In genomic region chr20:44856847-44857448, GRCh38 we compare ENCODE assay signal across 20 cellular contexts. TPM values are rescaled to one million over a fixed set of nuclear protein-coding genes. Genes with fewer than 3 reads are reported as not detected.
DNase-seq lines count a peak whose midpoint lies in the region; ATAC-seq and TF ChIP-seq lines count a peak whose summit lies in the region.
"Had no signal": no experiment of that assay in that cellular context is flagged by ENCODE, and none has a peak within 500 bp of the region (broad histone marks: within the 10 kb centered on the region; RNA-seq: fewer than 3 reads in every experiment).

No MANE protein-coding gene starts in this region.

- no peak overlapping the region for H3K9ac ChIP-seq in IMR-90 (ENCODE audit: low read depth, low read length)
- H3K9ac ChIP-seq: KMS-11 had no signal

- H3K27ac ChIP-seq in IMR-90 (ENCODE audit: insufficient read depth, low read length) (no peak overlapping the region), stomach (peak overlapping the region; percentile 16 to 73 (median 46))
- H3K27ac ChIP-seq: dorsolateral prefrontal cortex, KMS-11, skin epidermis had no signal

- no peaks in the 10 kb centered on the region for H3K9me1 ChIP-seq in IMR-90 (ENCODE audit: insufficient read depth, low read length)

- H3K4me3 ChIP-seq in IMR-90 (ENCODE audit: insufficient read depth, low read depth, low read length): no peak overlapping the region
- no peak overlapping the region for H3K4me3 ChIP-seq in stomach
- H3K4me3 ChIP-seq: dorsolateral prefrontal cortex, lung, skin epidermis had no signal

- intact Hi-C loops in IMR-90 (cut with micrococcal nuclease) (no loop called here), stomach (cut with DNase I; ENCODE audit: low total_unique reads) (no loop called here)

- no peak overlapping the region for H4K8ac ChIP-seq in IMR-90 (ENCODE audit: low read depth in 2 of 2, low read length in 2 of 2)

- no peak overlapping the region for H4K91ac ChIP-seq in IMR-90 (ENCODE audit: insufficient read depth, low read depth, low read length)

- H3K4me2 ChIP-seq in IMR-90 (ENCODE audit: low read depth, low read length): no peak overlapping the region
- H3K4me2 ChIP-seq: KMS-11 had no signal

- dilution Hi-C loops in IMR-90 (cut with HindIII; ENCODE audit: low sequenced_read_pairs, unreplicated experiment): no loop called here

- TF ChIP-seq CTCF in IMR-90 (conservative IDR thresholded peaks at IDR 0.05; ENCODE audit: low read depth, low read length): no peak
- no peak for TF ChIP-seq CTCF in stomach (IDR thresholded peaks at IDR 0.05)
- TF ChIP-seq CTCF in GM20000 (IDR thresholded peaks at IDR 0.05; ENCODE audit: extremely low read depth, missing control alignments): no peak

- TF ChIP-seq RAD21 in IMR-90 (IDR thresholded peaks at IDR 0.05; ENCODE audit: low read length): no peak

- H3K27ac Mint-ChIP-seq in activated T-cell treated with anti-CD3 and anti-CD28 coated beads, Interleukin-2, amount 50 U/mL, for 24 hours: peak overlapping the region; percentile 23
- H3K27ac Mint-ChIP-seq: activated CD4-positive, alpha-beta memory T cell treated with anti-CD3 and anti-CD28 coated beads for 36 hours had no signal

- H3K27me3 ChIP-seq in IMR-90 (ENCODE audit: control insufficient read depth, insufficient read depth, low read length): peaks cover 2% of the 10 kb centered on the region
- no peaks in the 10 kb centered on the region for H3K27me3 ChIP-seq in stomach
- H3K27me3 ChIP-seq: dorsolateral prefrontal cortex had no signal

- H2AFZ ChIP-seq in IMR-90 (replicated peaks; ENCODE audit: low read length, poor library complexity): no peak overlapping the region

- H2BK15ac ChIP-seq in IMR-90 (ENCODE audit: low read depth, low read length): no peak overlapping the region

- CTCF ChIA-PET in IMR-90 (lab: Yijun Ruan, JAX): no interaction called here

- H3K79me1 ChIP-seq in IMR-90 (ENCODE audit: low read depth in 1 of 2, low read length in 2 of 2): no peaks in the 10 kb centered on the region

- H3K36me3 Mint-ChIP-seq in activated T-cell treated with anti-CD3 and anti-CD28 coated beads, Interleukin-2, amount 50 U/mL, for 24 hours (ENCODE audit: low read depth): no peaks in the 10 kb centered on the region
- H3K36me3 Mint-ChIP-seq: activated CD4-positive, alpha-beta memory T cell treated with anti-CD3 and anti-CD28 coated beads for 36 hours; naive thymus-derived CD8-positive, alpha-beta T cell had no signal

- no peak overlapping the region for H2BK120ac ChIP-seq in IMR-90 (ENCODE audit: low read depth, low read length)

- H3K14ac ChIP-seq in IMR-90 (replicated peaks; ENCODE audit: low read depth, low read length): no peak overlapping the region

- H3K27me3 Mint-ChIP-seq in activated T-cell treated with anti-CD3 and anti-CD28 coated beads, Interleukin-2, amount 50 U/mL, for 24 hours: no peaks in the 10 kb centered on the region

- peaks cover 9% of the 10 kb centered on the region for H3K4me1 Mint-ChIP-seq in activated T-cell treated with anti-CD3 and anti-CD28 coated beads, Interleukin-2, amount 50 U/mL, for 24 hours (ENCODE audit: low read depth)

- DNase-seq in activated T-cell treated with anti-CD3 and anti-CD28 coated beads, Interleukin-2, amount 50 U/mL, for 24 hours: no peak
- DNase-seq in activated T-cell treated with anti-CD3 and anti-CD28 coated beads, Interleukin-2, amount 50 U/mL, for 1 hour: no peak
- DNase-seq in IMR-90: peak; percentile 5
- peak; percentile 41 for DNase-seq in SK-N-DZ (ENCODE audit: low spot score)
- no peak for DNase-seq in stomach
- no peak for DNase-seq in GM20000 (ENCODE audit: low spot score)
- DNase-seq: activated CD4-positive, alpha-beta memory T cell treated with anti-CD3 and anti-CD28 coated beads for 36 hours; dorsolateral prefrontal cortex; naive thymus-derived CD8-positive, alpha-beta T cell; NCI-H1436 treated with DMSO at 0.1 percent for 48 hours; NCI-H446 treated with DMSO at 0.1 percent for 48 hours; posterior cingulate gyrus; stimulated activated CD4-positive, alpha-beta T cell treated with anti-CD3 and anti-CD28 coated beads, Interleukin-4, amount 100 ng/mL, for 4 hours; stimulated activated CD8-positive, alpha-beta memory T cell treated with anti-CD3 and anti-CD28 coated beads, Interleukin-4, amount 100 ng/mL, for 48 hours had no signal

- no peaks in the 10 kb centered on the region for H4K20me1 ChIP-seq in IMR-90 (ENCODE audit: insufficient read depth, low read length)

- TF ChIP-seq EP300 in stomach (IDR thresholded peaks at IDR 0.05): no peak

- no TSS peak for BruUV-seq in IMR-90 (replicated peaks; lab: Mats Ljungman, UMichigan)

- no peak overlapping the region for H3K56ac ChIP-seq in IMR-90 (ENCODE audit: extremely low read depth, insufficient read depth, low read length)

- no peak overlapping the region for H2AK9ac ChIP-seq in IMR-90 (replicated peaks; ENCODE audit: low read depth, low read length, poor library complexity)

- H3K4ac ChIP-seq in IMR-90 (ENCODE audit: low read depth, low read length): no peak overlapping the region

- H2BK20ac ChIP-seq in IMR-90 (ENCODE audit: low read depth, low read length): no peak overlapping the region

- POLR2A ChIA-PET in IMR-90 (lab: Charles Lee; ENCODE audit: unreplicated experiment): no interaction called here

- H2BK5ac ChIP-seq in IMR-90 (ENCODE audit: low read depth, low read length, poor library complexity, severe bottlenecking): no peak overlapping the region

- WGBS in IMR-90 (ENCODE audit: extremely low coverage in 2 of 2, insufficient read length in 1 of 2), 2 experiments: no CpG with 5 or more reads among the region's 6 CpGs
- 82 to 91% (median 87%) methylated on average over 6 of the region's 6 CpGs for WGBS in stomach, 5 donors

- no peak overlapping the region for H3K23ac ChIP-seq in IMR-90 (ENCODE audit: low read depth, low read length)

- 0 out of 2 replicates have a peak, but pooled peaks cover 2% of the 10 kb centered on the region for H3K4me1 ChIP-seq in IMR-90 (ENCODE audit: control insufficient read depth, insufficient read depth, low read length)
- H3K4me1 ChIP-seq in stomach: peaks cover 4 to 32% (median 16%) of the 10 kb centered on the region in 4 donors

- no peak for ATAC-seq in IMR-90 (ENCODE audit: low read depth)
- ATAC-seq in HG03354 (IDR thresholded peaks at IDR 0.05; ENCODE audit: poor library complexity, severe bottlenecking, unreplicated experiment): no peak
- ATAC-seq in HG02588 (IDR thresholded peaks at IDR 0.05; ENCODE audit: unreplicated experiment): no peak
- ATAC-seq: naive thymus-derived CD8-positive, alpha-beta T cell had no signal

- H3K9me3 ChIP-seq in IMR-90 (ENCODE audit: control insufficient read depth, insufficient read depth, low read length) (no peaks in the 10 kb centered on the region), stomach (no peaks in the 10 kb centered on the region)

- H3K4me3 Mint-ChIP-seq in activated T-cell treated with anti-CD3 and anti-CD28 coated beads, Interleukin-2, amount 50 U/mL, for 24 hours: no peak overlapping the region
- H3K4me3 Mint-ChIP-seq: activated CD4-positive, alpha-beta memory T cell treated with anti-CD3 and anti-CD28 coated beads for 36 hours; naive thymus-derived CD8-positive, alpha-beta T cell had no signal

- in situ Hi-C loops in IMR-90 (cut with MboI; ENCODE audit: low sequenced_read_pairs): loop anchor here (25.0 kb wide), 1 partner anchor 470 kb away; no protein-coding TSS in a partner anchor

- no peak for TF ChIP-seq POLR2A in IMR-90 (IDR thresholded peaks at IDR 0.05; ENCODE audit: low read depth, low read length)
- no peak for TF ChIP-seq POLR2A in stomach (IDR thresholded peaks at IDR 0.05)

- H3K9me3 Mint-ChIP-seq in activated T-cell treated with anti-CD3 and anti-CD28 coated beads, Interleukin-2, amount 50 U/mL, for 24 hours: no peaks in the 10 kb centered on the region
- H3K9me3 Mint-ChIP-seq: activated CD4-positive, alpha-beta memory T cell treated with anti-CD3 and anti-CD28 coated beads for 36 hours had no signal

- H4K5ac ChIP-seq in IMR-90 (ENCODE audit: low read depth, low read length): no peak overlapping the region

- H3K36me3 ChIP-seq in IMR-90 (ENCODE audit: control insufficient read depth, insufficient read depth, low read length) (no peaks in the 10 kb centered on the region), stomach (no peaks in the 10 kb centered on the region)

- H3K18ac ChIP-seq in IMR-90 (ENCODE audit: low read depth, low read length): no peak overlapping the region

- H2AK5ac ChIP-seq in IMR-90 (ENCODE audit: low read depth, low read length): no peak overlapping the region

TF ChIP-seq in IMR-90, 13 proteins besides CTCF, POLR2A, EP300 and RAD21 (continues in another document):
- TF ChIP-seq MAZ (IDR thresholded peaks at IDR 0.05; ENCODE audit: borderline replicate concordance, low read depth, low read length) (no peak), CHD1 (IDR thresholded peaks at IDR 0.05; ENCODE audit: low read depth, low read length) (no peak), BHLHE40 (IDR thresholded peaks at IDR 0.05; ENCODE audit: low read depth, low read length) (no peak), FOS (IDR thresholded peaks at IDR 0.05; ENCODE audit: low read depth, low read length) (no peak)

RNA-seq across cellular contexts. Expression of gene YWHAB, which starts 28.6 kb away (rescaled TPM):
- total RNA-seq in IMR-90 (2012; rRNA removed) (78.0 and 120 TPM in 2 replicates), stomach (100 to 1,000 TPM in 3 of 5 donors, 10 to 100 TPM in 2; 52.2 to 131 (median 109) TPM)
- polyA plus RNA-seq in IMR-90 (2012; rRNA removed) (94.7 and 102 TPM in 2 replicates), stomach (100 to 1,000 TPM in 1 of 3 donors, 10 to 100 TPM in 2; 71.8 to 135 (median 76.9) TPM)
- polyA plus RNA-seq in IMR-90 (2012; cell fraction: cytosol; rRNA removed): 30.9 and 41.8 TPM in 2 replicates
- polyA plus RNA-seq in IMR-90 (2012; cell fraction: nucleus; rRNA removed; ENCODE audit: low replicate concordance): 13.4 and 58.2 TPM in 2 replicates
- 96.0 and 100 TPM in 2 replicates for polyA plus RNA-seq in SK-N-DZ (2014; cell fraction: cytosol; rRNA removed)
- 47.7 and 70.9 TPM in 2 replicates for polyA plus RNA-seq in SK-N-DZ (2014; cell fraction: nucleus; rRNA removed)

RNA-seq across cellular contexts. Expression of gene RIMS4, which starts 46.6 kb away (rescaled TPM):
- not detected in 2 replicates for total RNA-seq in IMR-90 (2012; rRNA removed)
- polyA plus RNA-seq in IMR-90 (2012; rRNA removed): not detected in 2 replicates
- not detected in 2 replicates for polyA plus RNA-seq in IMR-90 (2012; cell fraction: cytosol; rRNA removed)
- not detected in 2 replicates for polyA plus RNA-seq in IMR-90 (2012; cell fraction: nucleus; rRNA removed; ENCODE audit: low replicate concordance)
- polyA plus RNA-seq in SK-N-DZ (2014; cell fraction: cytosol; rRNA removed): 50.9 and 55.4 TPM in 2 replicates
- 29.8 and 30.5 TPM in 2 replicates for polyA plus RNA-seq in SK-N-DZ (2014; cell fraction: nucleus; rRNA removed)
- 1 to 10 TPM in 3 of 5 donors, not detected in 2; 1.2 to 2.2 (median 1.3) TPM for total RNA-seq in stomach
- 1 to 10 TPM in 2 of 3 donors, under 1 TPM in 1; 0.55 to 1.8 (median 1.7) TPM for polyA plus RNA-seq in stomach
- total RNA-seq: activated CD4-positive, alpha-beta memory T cell treated with anti-CD3 and anti-CD28 coated beads for 36 hours; glomerular endothelial cell; naive thymus-derived CD8-positive, alpha-beta T cell had no signal
- polyA plus RNA-seq: naive thymus-derived CD8-positive, alpha-beta T cell had no signal

RNA-seq across cellular contexts. Expression of gene PABPC1L, which starts 52.9 kb away (rescaled TPM):
- 4.7 and 6.1 TPM in 2 replicates for total RNA-seq in IMR-90 (2012; rRNA removed)
- polyA plus RNA-seq in IMR-90 (2012; rRNA removed): 76.6 and 82.4 TPM in 2 replicates
- polyA plus RNA-seq in IMR-90 (2012; cell fraction: cytosol; rRNA removed): 18.1 and 18.2 TPM in 2 replicates
- 901 and 1,315 TPM in 2 replicates for polyA plus RNA-seq in IMR-90 (2012; cell fraction: nucleus; rRNA removed; ENCODE audit: low replicate concordance)
- 14.1 and 21.6 TPM in 2 replicates for polyA plus RNA-seq in SK-N-DZ (2014; cell fraction: cytosol; rRNA removed)
- polyA plus RNA-seq in SK-N-DZ (2014; cell fraction: nucleus; rRNA removed): 68.0 and 143 TPM in 2 replicates
- 100 to 1,000 TPM in 1 of 5 donors, 10 to 100 TPM in 3, 1 to 10 TPM in 1; 8.6 to 106 (median 32.0) TPM for total RNA-seq in stomach
- polyA plus RNA-seq in stomach: 10 to 100 TPM; 15.0 to 38.9 (median 23.3) TPM

Comparison
In these comparisons a context has a peak if more than half of its experiments do, and no peak if none do; other contexts are left out.
1. DNase-seq: peak in IMR-90 (single experiment) and SK-N-DZ (single experiment); none in activated T-cell treated with anti-CD3 and anti-CD28 coated beads, Interleukin-2, amount 50 U/mL, for 24 hours (single experiment), activated T-cell treated with anti-CD3 and anti-CD28 coated beads, Interleukin-2, amount 50 U/mL, for 1 hour (single experiment), stomach (single experiment) and GM20000 (single experiment).